In genomic region chr13:30711837-30712236, GRCh38 we compare ENCODE assay signal across 1 cellular context.
TF ChIP-seq lines count a peak whose summit lies in the region.

No MANE protein-coding gene starts in this region.

TF ChIP-seq in A549, 52 proteins besides CTCF, POLR2A, EP300 and RAD21 (continued from another document):
- TF ChIP-seq ELK1 (IDR thresholded peaks at IDR 0.05; ENCODE audit: low read depth, low read length) (no peak), PHF8 (IDR thresholded peaks at IDR 0.05; ENCODE audit: borderline replicate concordance, low read depth) (no peak), CHD2 (IDR thresholded peaks at IDR 0.05; ENCODE audit: low read length, partially characterized antibody) (no peak)
